Comparison of ENCODE assay signal across 4 cellular contexts in genomic region chr5:3658929-3659328, GRCh38.
"Had no signal": no experiment of that assay in that cellular context is flagged by ENCODE, and none has a peak within 500 bp of the region (broad histone marks: within the 10 kb centered on the region; RNA-seq: fewer than 3 reads in every experiment).

No MANE protein-coding gene starts in this region.

- H3K9me3 Mint-ChIP-seq: GM23338, H9 had no signal

- H3K4me3 ChIP-seq: GM23338 had no signal

- H3K4me3 Mint-ChIP-seq: GM23338, H9 had no signal

- H3K27ac Mint-ChIP-seq: GM23338, H9 had no signal

- DNase-seq: H9, HCEC 1CT, IMR-90 had no signal

- H3K4me1 Mint-ChIP-seq: GM23338, H9 had no signal
